8 cellular contexts compared by ENCODE assay signal in genomic region chr11:78418584-78419211, GRCh38. TPM values are rescaled to one million over a fixed set of nuclear protein-coding genes. Genes with fewer than 3 reads are reported as not detected.
DNase-seq lines count a peak whose midpoint lies in the region; ATAC-seq, FAIRE-seq and TF ChIP-seq lines count a peak whose summit lies in the region.

No MANE protein-coding gene starts in this region.

- peak overlapping the region; percentile 72; the same call in 1 of the 2 replicates for H4K91ac ChIP-seq in IMR-90 (ENCODE audit: insufficient read depth, low read depth, low read length)

- H3K79me1 ChIP-seq in IMR-90 (ENCODE audit: low read depth in 1 of 2, low read length in 2 of 2): peaks cover 2 to 24% of the 10 kb centered on the region in 2 experiments
- H3K79me1 ChIP-seq in mesendoderm (ENCODE audit: low read length): peaks cover 2% of the 10 kb centered on the region

- H2AK5ac ChIP-seq in IMR-90 (ENCODE audit: low read depth, low read length) (peak overlapping the region; percentile 53), mesendoderm (ENCODE audit: low read length) (no peak overlapping the region)

- H3K4me2 ChIP-seq in IMR-90 (ENCODE audit: low read depth, low read length) (peak overlapping the region; percentile 96), K562 (ENCODE audit: insufficient read depth, low read length) (peak overlapping the region; percentile 86), mesendoderm (ENCODE audit: low read length) (peak overlapping the region; percentile 85)

- H3K4me3 ChIP-seq in AG04449 (ENCODE audit: low read depth, low read length): peak overlapping the region; percentile 74
- H3K4me3 ChIP-seq in IMR-90 (ENCODE audit: insufficient read depth, low read depth, low read length): peak overlapping the region; percentile 96
- H3K4me3 ChIP-seq in K562: peak overlapping the region; percentile 40
- no peak overlapping the region for H3K4me3 ChIP-seq in mesendoderm (ENCODE audit: low read length)

- peak overlapping the region; percentile 66; the same call in 1 of the 3 replicates for H2BK15ac ChIP-seq in IMR-90 (ENCODE audit: low read depth, low read length)
- H2BK15ac ChIP-seq in mesendoderm (replicated peaks; ENCODE audit: low read depth): no peak overlapping the region

- H2AFZ ChIP-seq in IMR-90 (replicated peaks; ENCODE audit: low read length, poor library complexity): peak overlapping the region; percentile 91
- H2AFZ ChIP-seq in K562 (ENCODE audit: low read depth, low read length): peak overlapping the region; percentile 79

- in situ Hi-C loops in IMR-90 (cut with MboI; ENCODE audit: low sequenced_read_pairs) (loop anchor here (10.0 kb wide), 1 partner anchor 284 kb away; the partner anchor contains the start of gene ALG8), K562 (cut with MboI) (no loop called here)

- H4K8ac ChIP-seq in IMR-90 (ENCODE audit: low read depth in 2 of 2, low read length in 2 of 2) (peak overlapping the region; percentile 24 to 83; a peak in 2 of 4 replicates), mesendoderm (ENCODE audit: low read depth, low read length) (no peak overlapping the region)

- H3K4ac ChIP-seq in IMR-90 (ENCODE audit: low read depth, low read length) (peak overlapping the region; percentile 85), mesendoderm (ENCODE audit: low read depth, low read length) (no peak overlapping the region)

- H3K9ac ChIP-seq in IMR-90 (ENCODE audit: low read depth, low read length): peak overlapping the region; percentile 89
- peak overlapping the region; percentile 89 to 93; a peak in 3 of 4 replicates for H3K9ac ChIP-seq in K562 (ENCODE audit: insufficient read depth in 1 of 2, low read depth in 2 of 2, low read length in 2 of 2)
- H3K9ac ChIP-seq in mesendoderm (ENCODE audit: low read length): peak overlapping the region; percentile 81

- peaks cover 5% of the 10 kb centered on the region for H4K20me1 ChIP-seq in IMR-90 (ENCODE audit: insufficient read depth, low read length)
- no peaks in the 10 kb centered on the region for H4K20me1 ChIP-seq in K562 (replicated peaks; ENCODE audit: control insufficient read depth, insufficient read depth, low read length)

- H3K27ac ChIP-seq in IMR-90 (ENCODE audit: insufficient read depth, low read length) (peak overlapping the region; percentile 81; the same call in 1 of the 2 replicates), K562 (ENCODE audit: extremely low read depth, low read depth, low read length) (peak overlapping the region; percentile 82; the same call in 2 of the 3 replicates), mesendoderm (ENCODE audit: low read depth, low read length) (no peak overlapping the region)

- H3K79me2 ChIP-seq in K562 (ENCODE audit: control insufficient read depth, insufficient read depth, low read length) (peaks cover 39% of the 10 kb centered on the region), mesendoderm (ENCODE audit: control insufficient read depth, insufficient read depth, low read length) (no peaks in the 10 kb centered on the region)

- H2BK20ac ChIP-seq in IMR-90 (ENCODE audit: low read depth, low read length): peak overlapping the region; percentile 8; the same call in 1 of the 2 replicates

- FAIRE-seq in K562 (lab: Jason Lieb, UNC): no peak

- H3K27me3 ChIP-seq in IMR-90 (ENCODE audit: control insufficient read depth, insufficient read depth, low read length): no peaks in the 10 kb centered on the region
- H3K27me3 ChIP-seq in K562 (ENCODE audit: control insufficient read depth in 2 of 2, insufficient read depth in 2 of 2, low read length in 2 of 2): no peaks in the 10 kb centered on the region
- no peaks in the 10 kb centered on the region for H3K27me3 ChIP-seq in mesendoderm (ENCODE audit: insufficient read depth, low read length, poor library complexity)

- H4K5ac ChIP-seq in IMR-90 (ENCODE audit: low read depth, low read length) (peak overlapping the region; percentile 36; the same call in 1 of the 2 replicates), mesendoderm (ENCODE audit: low read length) (no peak overlapping the region)

- H3K23ac ChIP-seq in IMR-90 (ENCODE audit: low read depth, low read length) (peak overlapping the region; percentile 86), mesendoderm (ENCODE audit: low read length) (no peak overlapping the region)

- peak overlapping the region; percentile 20 for H2BK5ac ChIP-seq in IMR-90 (ENCODE audit: low read depth, low read length, poor library complexity, severe bottlenecking)
- H2BK5ac ChIP-seq in mesendoderm (ENCODE audit: low read length): no peak overlapping the region

- TF ChIP-seq RAD21 in IMR-90 (IDR thresholded peaks at IDR 0.05; ENCODE audit: low read length): no peak
- no peak for TF ChIP-seq RAD21 in K562 (CRISPR knock-in tag; conservative IDR thresholded peaks at IDR 0.05 in 1 of 2, IDR thresholded peaks at IDR 0.05 in 1 of 2)

- no peak for ATAC-seq in IMR-90 (ENCODE audit: low read depth)
- ATAC-seq in K562: no peak
- no peak for ATAC-seq in GM18505 (IDR thresholded peaks at IDR 0.05; ENCODE audit: unreplicated experiment)
- ATAC-seq in GM19328 (IDR thresholded peaks at IDR 0.05; ENCODE audit: unreplicated experiment): no peak

- intact Hi-C loops in IMR-90 (cut with micrococcal nuclease): loop anchor here (1.0 kb wide), 1 partner anchor 146 kb away; no protein-coding TSS in a partner anchor
- intact Hi-C loops in K562 (cut with micrococcal nuclease): loop anchor here (5.0 kb wide), 1 partner anchor 276 kb away; no protein-coding TSS in a partner anchor

- no peak for TF ChIP-seq EP300 in K562 (IDR thresholded peaks at IDR 0.05; ENCODE audit: low read length)

- BruUV-seq in IMR-90 (replicated peaks; lab: Mats Ljungman, UMichigan): no TSS peak
- BruUV-seq in K562 (replicated peaks; lab: Mats Ljungman, UMichigan): no TSS peak

- DNase-seq in AG04449 (ENCODE audit: low read depth, low spot score) (no peak), IMR-90 (peak; percentile 27), K562 (ENCODE audit: extremely low read depth in 1 of 4, low spot score in 3 of 4) (no peak), mesendoderm (no peak)
- no peak for DNase-seq in stimulated activated naive CD4-positive, alpha-beta T cell treated with Interleukin-2 at 50 U/mL for 16 hours (lab: John Stamatoyannopoulos, UW)
- no peak for DNase-seq in stimulated activated CD4-positive, alpha-beta T cell treated with anti-CD3 and anti-CD28 coated beads, Interleukin-2, amount 100 ng/mL, for 24 hours

- H2BK120ac ChIP-seq in IMR-90 (ENCODE audit: low read depth, low read length) (peak overlapping the region; percentile 61), mesendoderm (ENCODE audit: low read depth, low read length) (no peak overlapping the region)

- CTCF ChIA-PET in AG04449 (lab: Yijun Ruan, JAX): interaction anchor here (0.7 to 7.5 kb wide), 7 partner anchors 11 to 191 kb away, joined by 3 to 135 read pairs (median 3); no protein-coding TSS in a partner anchor
- CTCF ChIA-PET in IMR-90 (lab: Yijun Ruan, JAX): interaction anchor here (0.6 to 2.0 kb wide), 6 partner anchors 11 to 540 kb away, joined by 3 to 16 read pairs (median 6); no protein-coding TSS in a partner anchor
- CTCF ChIA-PET in K562 (lab: Yijun Ruan, JAX; ENCODE audit: low intra/inter-chr PET ratio): interaction anchor here (0.6 kb wide), 2 partner anchors 19 to 118 kb away, joined by 3 to 6 read pairs; no protein-coding TSS in a partner anchor

- H3K14ac ChIP-seq in IMR-90 (replicated peaks; ENCODE audit: low read depth, low read length): peak overlapping the region; percentile 76

- H3K4me1 ChIP-seq in IMR-90 (ENCODE audit: control insufficient read depth, insufficient read depth, low read length): peaks cover 19% of the 10 kb centered on the region
- peaks cover 19 to 36% of the 10 kb centered on the region in 2 experiments for H3K4me1 ChIP-seq in K562 (replicated peaks in 1 of 2; ENCODE audit: control insufficient read depth in 2 of 2, insufficient read depth in 2 of 2, low read length in 2 of 2)
- H3K4me1 ChIP-seq in mesendoderm (ENCODE audit: control insufficient read depth, low read depth, low read length): peaks cover 3% of the 10 kb centered on the region

- TF ChIP-seq POLR2A in IMR-90 (IDR thresholded peaks at IDR 0.05; ENCODE audit: low read depth, low read length): no peak
- no peak for TF ChIP-seq POLR2A in K562 (conservative IDR thresholded peaks at IDR 0.05)
- no peak for TF ChIP-seq POLR2A in GM18505 (IDR thresholded peaks at IDR 0.05; ENCODE audit: borderline replicate concordance, extremely low read depth, insufficient read depth, insufficient read length)

- dilution Hi-C loops in IMR-90 (cut with HindIII; ENCODE audit: low sequenced_read_pairs, unreplicated experiment): no loop called here

- H2AK9ac ChIP-seq in IMR-90 (replicated peaks; ENCODE audit: low read depth, low read length, poor library complexity): peak overlapping the region; percentile 84

- H3K56ac ChIP-seq in IMR-90 (ENCODE audit: extremely low read depth, insufficient read depth, low read length) (no peak overlapping the region), mesendoderm (ENCODE audit: low read length) (peak overlapping the region; percentile 78)

- H3K36me3 ChIP-seq in IMR-90 (ENCODE audit: control insufficient read depth, insufficient read depth, low read length) (no peaks in the 10 kb centered on the region), K562 (ENCODE audit: control insufficient read depth, insufficient read depth, low read length) (no peaks in the 10 kb centered on the region; the same call in 2 of the 3 replicates), mesendoderm (ENCODE audit: control insufficient read depth, insufficient read depth, low read length) (no peaks in the 10 kb centered on the region)

- POLR2A ChIA-PET in AG04449 (lab: Yijun Ruan, JAX) (interaction anchor here (0.6 to 1.1 kb wide), 3 partner anchors 37 to 230 kb away, joined by 3 read pairs; partner anchors contain the start of genes KCTD21 and USP35), IMR-90 (lab: Charles Lee; ENCODE audit: unreplicated experiment) (no interaction called here), K562 (lab: Yijun Ruan, JAX) (interaction anchor here (0.6 to 2.1 kb wide), 9 partner anchors 11 to 143 kb away, joined by 3 to 13 read pairs (median 4); no protein-coding TSS in a partner anchor)

- H3K18ac ChIP-seq in IMR-90 (ENCODE audit: low read depth, low read length) (peak overlapping the region; percentile 47), mesendoderm (ENCODE audit: low read length) (peak overlapping the region; percentile 91)

- TF ChIP-seq CTCF in AG04449 (IDR thresholded peaks at IDR 0.05; ENCODE audit: insufficient read depth, low read length, missing control alignments) (no peak), IMR-90 (conservative IDR thresholded peaks at IDR 0.05; ENCODE audit: low read depth, low read length) (no peak), K562 (IDR thresholded peaks at IDR 0.05 in 2 of 3, conservative IDR thresholded peaks at IDR 0.05 in 1 of 3; ENCODE audit: insufficient read depth in 2 of 3, low read depth in 1 of 3, low read length in 3 of 3) (no peak)

- no peaks in the 10 kb centered on the region for H3K9me3 ChIP-seq in IMR-90 (ENCODE audit: control insufficient read depth, insufficient read depth, low read length)
- H3K9me3 ChIP-seq in K562 (replicated peaks; ENCODE audit: control insufficient read depth, insufficient read depth, low read depth, low read length): no peaks in the 10 kb centered on the region

- H3K9me1 ChIP-seq in IMR-90 (ENCODE audit: insufficient read depth, low read length) (peaks cover 11% of the 10 kb centered on the region), K562 (ENCODE audit: control insufficient read depth, insufficient read depth, low read length) (no peaks in the 10 kb centered on the region)

- no CpG with 5 or more reads among the region's 11 CpGs for WGBS in IMR-90 (ENCODE audit: extremely low coverage in 2 of 2, insufficient read length in 1 of 2), 2 experiments
- 27% methylated on average over 11 of the region's 11 CpGs for WGBS in K562 (ENCODE audit: insufficient coverage, low coverage, missing lambda C conversion rate)
- no CpG with 5 or more reads among the region's 11 CpGs for WGBS in mesendoderm (ENCODE audit: extremely low coverage, insufficient coverage, low lambda C conversion rate)

RNA-seq across cellular contexts. Expression of gene GAB2, which starts 1.1 kb away (rescaled TPM):
- total RNA-seq in IMR-90 (2012; rRNA removed) (5.6 and 5.9 TPM in 2 replicates), K562 (2014; rRNA removed) (13.7 and 15.0 TPM in 2 replicates), K562 (2014; rRNA removed; fragmentation: Illumina TruSeq; extraction: Trizol) (17.6 and 18.6 TPM in 2 replicates), K562 (2015; rRNA removed; fragmentation: Illumina TruSeq; extraction: Trizol) (18.1 and 18.7 TPM in 2 replicates), K562 (2021) (25.4 and 35.2 TPM in 2 replicates)
- polyA plus RNA-seq in IMR-90 (2012; rRNA removed) (3.2 and 3.3 TPM in 2 replicates), K562 (2011; rRNA removed) (11.9 and 15.5 TPM in 2 replicates), K562 (2014; fragmentation: Illumina TruSeq; extraction: Trizol) (24.7 and 25.9 TPM in 2 replicates), K562 (2014; fragmentation: Nextera tagmentation; extraction: Ambion mirVana) (1 to 10 TPM; 2.3 to 6.5 TPM), K562 (2014; rRNA removed) (10.9 and 16.1 TPM in 2 replicates)
- polyA plus RNA-seq in IMR-90 (2012; cell fraction: cytosol; rRNA removed): 2.8 and 3.4 TPM in 2 replicates
- polyA plus RNA-seq in IMR-90 (2012; cell fraction: nucleus; rRNA removed; ENCODE audit: low replicate concordance): 4.3 and 7.5 TPM in 2 replicates
- 43.7 and 72.8 TPM in 2 replicates for total RNA-seq in K562 (2011; cell fraction: chromatin; rRNA removed; ENCODE audit: low replicate concordance)
- 21.3 and 24.9 TPM in 2 replicates for total RNA-seq in K562 (2011; cell fraction: nucleolus; rRNA removed)
- total RNA-seq in K562 (2011; cell fraction: nucleoplasm; rRNA removed): 28.6 and 29.0 TPM in 2 replicates
- 10.3 and 11.7 TPM in 2 replicates for polyA plus RNA-seq in K562 (2011; cell fraction: cytosol; rRNA removed)
- 25.3 and 30.6 TPM in 2 replicates for polyA plus RNA-seq in K562 (2011; cell fraction: nucleus; rRNA removed)
- polyA plus RNA-seq in K562 (2012): 23.9 and 82.9 TPM in 2 replicates
- 25.7 and 32.4 TPM in 2 replicates for polyA minus RNA-seq in K562 (2011; rRNA and poly(A)+ RNA removed)
- 9.1 and 16.6 TPM in 2 replicates for polyA minus RNA-seq in K562 (2011; cell fraction: cytosol; rRNA and poly(A)+ RNA removed)
- polyA minus RNA-seq in K562 (2011; cell fraction: nucleus; rRNA and poly(A)+ RNA removed): 10.6 and 19.3 TPM in 2 replicates
- 3.9 TPM for polyA plus RNA-seq in mesendoderm (2013, experiment 1 of 2)
- 4.2 TPM for polyA plus RNA-seq in mesendoderm (2013, experiment 2 of 2)
